ENCODE assay signal across 8 cellular contexts in the genomic region with DNA sequence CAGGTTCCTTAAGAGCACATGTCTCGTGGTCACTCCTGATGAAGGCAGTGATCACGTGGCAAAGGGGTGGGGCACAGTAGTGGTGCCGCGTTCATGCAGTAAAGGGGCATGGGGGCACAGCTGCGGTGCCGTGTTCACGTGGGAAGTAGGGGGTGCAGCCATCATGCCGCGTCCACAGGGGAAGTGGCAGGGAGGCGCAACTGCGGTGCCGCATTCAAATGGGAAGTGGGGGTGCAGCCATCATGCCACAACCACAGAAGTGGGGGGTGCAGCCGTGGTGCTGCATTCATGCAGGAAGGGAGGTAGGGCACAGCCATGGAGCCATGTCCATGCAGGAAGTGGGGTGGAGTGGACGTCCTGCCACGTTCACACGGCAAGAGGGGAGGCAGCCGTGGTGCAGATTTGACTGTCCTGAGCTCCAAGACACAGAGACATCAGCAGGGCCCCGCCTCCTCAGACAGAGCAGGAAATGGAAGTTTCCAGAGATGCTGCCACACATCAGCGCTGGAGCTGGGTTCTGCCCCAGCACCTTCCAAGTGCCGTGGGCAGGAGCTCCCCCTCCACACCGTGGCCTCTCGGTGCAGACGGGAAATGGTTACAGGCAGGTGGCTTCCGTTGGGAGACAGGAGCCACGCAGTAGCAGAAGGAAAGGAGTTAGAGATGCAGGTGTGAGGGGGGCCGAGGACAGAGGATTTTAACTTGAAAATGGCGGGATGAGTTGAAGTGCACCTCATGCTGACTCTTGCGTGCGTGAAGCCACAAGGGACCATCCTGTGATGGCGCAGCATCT.
DNase-seq lines count a peak whose midpoint lies in the region; ATAC-seq and TF ChIP-seq lines count a peak whose summit lies in the region.

No MANE protein-coding gene starts in this region.

- peak overlapping the region; percentile 47 for H3K27ac Mint-ChIP-seq in neural crest cell (ENCODE audit: unreplicated experiment)

- no peak overlapping the region for H3K4me3 Mint-ChIP-seq in neural crest cell

- TF ChIP-seq POLR2A in esophagus muscularis mucosa (IDR thresholded peaks at IDR 0.05; ENCODE audit: low read depth) = no peak

- no peaks in the 10 kb centered on the region for H3K27me3 Mint-ChIP-seq in neural crest cell (ENCODE audit: low read depth)

- ATAC-seq in GM18520 (IDR thresholded peaks at IDR 0.05; ENCODE audit: unreplicated experiment) = no peak

- H3K4me1 Mint-ChIP-seq in neural crest cell = peaks cover 24% of the 10 kb centered on the region

- intact Hi-C loops in esophagus muscularis mucosa (cut with DNase I) = loop anchor here (10.0 kb wide), 1 partner anchor 655 kb away; a partner anchor contains a TSS

- no peak overlapping the region for H3K27ac ChIP-seq in esophagus muscularis mucosa (replicated peaks in 1 of 4)

- H3K36me3 Mint-ChIP-seq in neural crest cell (ENCODE audit: low read depth) = peaks cover 3% of the 10 kb centered on the region

- H3K9me3 ChIP-seq in esophagus muscularis mucosa = no peaks in the 10 kb centered on the region

- DNase-seq in Ammon's horn (ENCODE audit: low spot score) = peak; percentile 78
- DNase-seq in NOMO-1 (lab: John Stamatoyannopoulos, UW; ENCODE audit: unreplicated experiment in 2 of 2) = peak; percentile 45 to 52
- peak; percentile 28 for DNase-seq in activated gamma-delta T cell (lab: John Stamatoyannopoulos, UW)
- DNase-seq in neural crest cell (ENCODE audit: low read depth, low spot score) = no peak
- DNase-seq in NCI-H226 = no peak
- no peak for DNase-seq in NCI-H1694 treated with DMSO at 0.1 percent for 48 hours (lab: John Stamatoyannopoulos, UW)
- DNase-seq in esophagus muscularis mucosa (ENCODE audit: extremely low spot score) = no peak

- no peaks in the 10 kb centered on the region for H3K27me3 ChIP-seq in esophagus muscularis mucosa

- peaks cover 0 to 23% (median 13%) of the 10 kb centered on the region in 4 donors for H3K36me3 ChIP-seq in esophagus muscularis mucosa

- no peak overlapping the region for H3K4me3 ChIP-seq in esophagus muscularis mucosa

- peaks cover 72 to 92% (median 83%) of the 10 kb centered on the region in 4 donors for H3K4me1 ChIP-seq in esophagus muscularis mucosa

- H3K9me3 Mint-ChIP-seq in neural crest cell = no peaks in the 10 kb centered on the region

- WGBS in esophagus muscularis mucosa = 89% methylated on average over 25 of the region's 30 CpGs

- no peak for TF ChIP-seq EP300 in esophagus muscularis mucosa (IDR thresholded peaks at IDR 0.05)

- TF ChIP-seq CTCF in neural crest cell (conservative IDR thresholded peaks at IDR 0.05) = no peak
- no peak for TF ChIP-seq CTCF in esophagus muscularis mucosa (IDR thresholded peaks at IDR 0.05)

Comparison
In these comparisons a context has a peak if more than half of its experiments do, and no peak if none do; other contexts are left out.
1. DNase-seq: peak in Ammon's horn (single experiment), NOMO-1 (2 of 2) and activated gamma-delta T cell (single experiment); none in neural crest cell (single experiment), NCI-H226 (single experiment), NCI-H1694 treated with DMSO at 0.1 percent for 48 hours (single experiment) and esophagus muscularis mucosa (single experiment).